Comparison of ENCODE assay signal across 1 cellular context in genomic region chr16:87661561-87661960, GRCh38.
TF ChIP-seq lines count a peak whose summit lies in the region.

No MANE protein-coding gene starts in this region.

TF ChIP-seq in HepG2, 621 proteins besides CTCF, POLR2A, EP300 and RAD21 (continued from another document and continues in another):
- TF ChIP-seq MBD4 (IDR thresholded peaks at IDR 0.05; ENCODE audit: borderline replicate concordance, low read length): no peak
- no peak for TF ChIP-seq PCBP1 (IDR thresholded peaks at IDR 0.05; ENCODE audit: borderline replicate concordance, low read depth, low read length)
- TF ChIP-seq ZSCAN21 (CRISPR knock-in tag; IDR thresholded peaks at IDR 0.05; ENCODE audit: borderline replicate concordance): peak; percentile 49; the same call in 1 of the 2 replicates
- TF ChIP-seq ZNF275 (CRISPR knock-in tag; IDR thresholded peaks at IDR 0.05; ENCODE audit: borderline replicate concordance): no peak
- TF ChIP-seq ZIK1 (CRISPR knock-in tag; IDR thresholded peaks at IDR 0.05; ENCODE audit: borderline replicate concordance, low read depth): no peak
- TF ChIP-seq ZNF253 (CRISPR knock-in tag; IDR thresholded peaks at IDR 0.05; ENCODE audit: borderline replicate concordance): no peak
- peak; percentile 92 for TF ChIP-seq NFKB2 (CRISPR knock-in tag; IDR thresholded peaks at IDR 0.05; ENCODE audit: borderline replicate concordance)
- 0 out of 2 replicates have a peak, but pooled peaks have one; percentile 30 for TF ChIP-seq ARNTL (CRISPR knock-in tag; IDR thresholded peaks at IDR 0.05)
- TF ChIP-seq AKNA (CRISPR knock-in tag; IDR thresholded peaks at IDR 0.05; ENCODE audit: borderline replicate concordance): peak; percentile 82; the same call in 1 of the 2 replicates
- TF ChIP-seq NFE2L1 (CRISPR knock-in tag; IDR thresholded peaks at IDR 0.05; ENCODE audit: borderline replicate concordance): no peak
- TF ChIP-seq ZFP41 (CRISPR knock-in tag; IDR thresholded peaks at IDR 0.05; ENCODE audit: borderline replicate concordance): no peak
- TF ChIP-seq ZBTB43 (CRISPR knock-in tag; conservative IDR thresholded peaks at IDR 0.05): peak; percentile 81
- TF ChIP-seq TFE3 (CRISPR knock-in tag; IDR thresholded peaks at IDR 0.05): peak; percentile 77
- peak; percentile 37; the same call in 1 of the 2 replicates for TF ChIP-seq BCL6 (CRISPR knock-in tag; IDR thresholded peaks at IDR 0.05)
- no peak for TF ChIP-seq ZNF567 (CRISPR knock-in tag; IDR thresholded peaks at IDR 0.05; ENCODE audit: borderline replicate concordance)
- TF ChIP-seq ZNF784 (CRISPR knock-in tag; IDR thresholded peaks at IDR 0.05; ENCODE audit: borderline replicate concordance): peak; percentile 31; the same call in 1 of the 2 replicates
- no peak for TF ChIP-seq KAT2B (IDR thresholded peaks at IDR 0.05; ENCODE audit: borderline replicate concordance, low read depth, low read length)
- no peak for TF ChIP-seq REPIN1 (CRISPR knock-in tag; IDR thresholded peaks at IDR 0.05; ENCODE audit: borderline replicate concordance, low read depth)
- TF ChIP-seq MED13 (CRISPR knock-in tag; IDR thresholded peaks at IDR 0.05): peak; percentile 63; the same call in 1 of the 2 replicates
- TF ChIP-seq ZNF556 (CRISPR knock-in tag; IDR thresholded peaks at IDR 0.05; ENCODE audit: borderline replicate concordance): no peak
- TF ChIP-seq MAFK (conservative IDR thresholded peaks at IDR 0.05 in 1 of 2, IDR thresholded peaks at IDR 0.05 in 1 of 2; ENCODE audit: low read length in 2 of 2): no peak
- TF ChIP-seq IRF9 (CRISPR knock-in tag; IDR thresholded peaks at IDR 0.05; ENCODE audit: borderline replicate concordance): peak; percentile 54; the same call in 1 of the 2 replicates
- no peak for TF ChIP-seq PCBP2 (optimal IDR thresholded peaks at IDR 0.05; ENCODE audit: low read depth, low read length, poor library complexity, severe bottlenecking)
- TF ChIP-seq THAP7 (CRISPR knock-in tag; IDR thresholded peaks at IDR 0.05): no peak
- no peak for TF ChIP-seq SMAD1 (CRISPR knock-in tag; IDR thresholded peaks at IDR 0.05; ENCODE audit: borderline replicate concordance, low read depth)
- peak; percentile 63 for TF ChIP-seq SIX4 (CRISPR knock-in tag; IDR thresholded peaks at IDR 0.05)
- no peak for TF ChIP-seq UBTF (CRISPR knock-in tag; IDR thresholded peaks at IDR 0.05)
- TF ChIP-seq ARHGAP35 (CRISPR knock-in tag; IDR thresholded peaks at IDR 0.05; ENCODE audit: borderline replicate concordance): peak; percentile 90; the same call in 1 of the 2 replicates
- no peak for TF ChIP-seq ZMYM3 (CRISPR knock-in tag; IDR thresholded peaks at IDR 0.05)
- TF ChIP-seq JDP2 (CRISPR knock-in tag; IDR thresholded peaks at IDR 0.05; ENCODE audit: borderline replicate concordance): no peak
- TF ChIP-seq SIN3A (IDR thresholded peaks at IDR 0.05; ENCODE audit: borderline replicate concordance, low read depth, low read length): no peak
- 0 out of 2 replicates have a peak, but pooled peaks have one; percentile 58 for TF ChIP-seq ZNF607 (CRISPR knock-in tag; IDR thresholded peaks at IDR 0.05; ENCODE audit: borderline replicate concordance)
- TF ChIP-seq CREB3 (CRISPR knock-in tag; IDR thresholded peaks at IDR 0.05): no peak
- TF ChIP-seq TEF (CRISPR knock-in tag; IDR thresholded peaks at IDR 0.05): peak; percentile 87; the same call in 1 of the 2 replicates
- TF ChIP-seq ZNF281 (CRISPR knock-in tag; IDR thresholded peaks at IDR 0.05; ENCODE audit: borderline replicate concordance): 0 out of 2 replicates have a peak, but pooled peaks have one; percentile 25
- TF ChIP-seq ZNF773 (CRISPR knock-in tag; IDR thresholded peaks at IDR 0.05; ENCODE audit: borderline replicate concordance): no peak
- TF ChIP-seq RBAK (CRISPR knock-in tag; IDR thresholded peaks at IDR 0.05): no peak
- TF ChIP-seq ZNF292 (CRISPR knock-in tag; IDR thresholded peaks at IDR 0.05; ENCODE audit: borderline replicate concordance, low read depth): no peak
- TF ChIP-seq IRX3 (CRISPR knock-in tag; IDR thresholded peaks at IDR 0.05; ENCODE audit: borderline replicate concordance, low read depth): no peak
- peak; percentile 28; the same call in 1 of the 2 replicates for TF ChIP-seq ZNF746 (CRISPR knock-in tag; IDR thresholded peaks at IDR 0.05)
- TF ChIP-seq ZNF777 (CRISPR knock-in tag; IDR thresholded peaks at IDR 0.05): peak; percentile 44; the same call in 1 of the 2 replicates
- no peak for TF ChIP-seq PHF8 (CRISPR knock-in tag; IDR thresholded peaks at IDR 0.05)
